In the genomic region with DNA sequence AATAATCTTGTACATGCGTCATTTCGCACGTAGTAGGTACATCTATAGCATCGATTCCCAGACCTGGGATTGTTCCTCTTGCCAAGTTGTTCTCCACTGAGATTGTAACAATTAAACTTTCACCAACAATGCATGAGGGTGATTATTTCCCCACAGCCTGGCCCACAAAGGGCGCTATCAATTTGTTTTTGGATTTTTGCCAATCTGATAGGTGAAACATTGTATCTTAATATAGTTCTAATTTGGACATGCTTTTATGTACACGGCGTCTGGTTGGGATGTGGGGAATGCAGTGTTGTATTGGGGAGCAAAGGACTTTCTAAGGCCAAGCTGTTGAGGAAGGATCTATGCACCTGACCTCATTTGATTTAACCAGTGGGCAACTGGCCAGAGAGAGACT, we compare ENCODE assay signal across 18 cellular contexts. TPM values are rescaled to one million over a fixed set of nuclear protein-coding genes. Genes with fewer than 3 reads are reported as not detected.
DNase-seq lines count a peak whose midpoint lies in the region; ATAC-seq, FAIRE-seq and TF ChIP-seq lines count a peak whose summit lies in the region.
"Had no signal": no experiment of that assay in that cellular context is flagged by ENCODE, and none has a peak within 500 bp of the region (broad histone marks: within the 10 kb centered on the region; RNA-seq: fewer than 3 reads in every experiment).

No MANE protein-coding gene starts in this region.

- peak; percentile 44 for DNase-seq in NCI-H2171 treated with DMSO at 0.1 percent for 48 hours (lab: John Stamatoyannopoulos, UW)
- no peak for DNase-seq in NCI-H2171 (lab: John Stamatoyannopoulos, UW)
- peak; percentile 60 for DNase-seq in NCI-H146 (lab: John Stamatoyannopoulos, UW)
- no peak for DNase-seq in K562 (ENCODE audit: extremely low read depth in 1 of 4, low spot score in 3 of 4)
- peak; percentile 22 for DNase-seq in testis
- DNase-seq: 8988T; CD4-positive, alpha-beta memory T cell; DMS153; DMS79; GDM1; GOT3; HFFc6 had no signal

- no peaks in the 10 kb centered on the region for H4K20me1 ChIP-seq in K562 (replicated peaks; ENCODE audit: control insufficient read depth, insufficient read depth, low read length)
- H4K20me1 ChIP-seq: BLaER1 had no signal

- H3K27ac ChIP-seq in K562 (ENCODE audit: extremely low read depth, low read depth, low read length): no peak overlapping the region
- H3K27ac ChIP-seq in testis: no peak overlapping the region
- H3K27ac ChIP-seq: BLaER1 had no signal

- no peak overlapping the region for H2AFZ ChIP-seq in K562 (ENCODE audit: low read depth, low read length)

- peaks cover 2 to 14% of the 10 kb centered on the region in 2 experiments; a peak in 2 of 5 replicates for H3K4me1 ChIP-seq in K562 (replicated peaks in 1 of 2; ENCODE audit: control insufficient read depth in 2 of 2, insufficient read depth in 2 of 2, low read length in 2 of 2)
- peaks cover 3% of the 10 kb centered on the region for H3K4me1 ChIP-seq in testis

- H3K9me3 ChIP-seq in K562 (replicated peaks; ENCODE audit: control insufficient read depth, insufficient read depth, low read depth, low read length): no peaks in the 10 kb centered on the region
- no peaks in the 10 kb centered on the region for H3K9me3 ChIP-seq in testis
- H3K9me3 ChIP-seq: BLaER1 had no signal

- no peak for FAIRE-seq in K562 (lab: Jason Lieb, UNC)
- FAIRE-seq: GM12892, GM18507, HepG2 had no signal

- H3K9ac ChIP-seq in K562 (ENCODE audit: insufficient read depth in 1 of 2, low read depth in 2 of 2, low read length in 2 of 2): no peak overlapping the region
- H3K9ac ChIP-seq: BLaER1 had no signal

- CTCF ChIA-PET in K562 (lab: Yijun Ruan, JAX; ENCODE audit: low intra/inter-chr PET ratio): no interaction called here

- no peak overlapping the region for H3K4me3 ChIP-seq in K562
- H3K4me3 ChIP-seq in testis: no peak overlapping the region
- H3K4me3 ChIP-seq: BLaER1 had no signal

- TF ChIP-seq EP300 in K562 (IDR thresholded peaks at IDR 0.05; ENCODE audit: low read length): no peak

- TF ChIP-seq POLR2A in K562 (conservative IDR thresholded peaks at IDR 0.05) (no peak), testis (IDR thresholded peaks at IDR 0.05) (no peak)

- H3K9me1 ChIP-seq in K562 (ENCODE audit: control insufficient read depth, insufficient read depth, low read length): no peaks in the 10 kb centered on the region

- POLR2A ChIA-PET in K562 (lab: Yijun Ruan, JAX): interaction anchor here (1.0 to 1.6 kb wide), 5 partner anchors 10 to 245 kb away, joined by 3 to 14 read pairs (median 6); no protein-coding TSS in a partner anchor

- no peaks in the 10 kb centered on the region for H3K79me2 ChIP-seq in K562 (ENCODE audit: control insufficient read depth, insufficient read depth, low read length)

- 55% methylated on average over 7 of the region's 7 CpGs for WGBS in K562 (ENCODE audit: insufficient coverage, low coverage, missing lambda C conversion rate)
- 44 to 47% methylated on average over 7 of the region's 7 CpGs for WGBS in testis, 2 donors

- no peak overlapping the region for H3K4me2 ChIP-seq in K562 (ENCODE audit: insufficient read depth, low read length)
- H3K4me2 ChIP-seq: BLaER1 had no signal

- BruUV-seq in K562 (replicated peaks; lab: Mats Ljungman, UMichigan): no TSS peak

- ATAC-seq in K562 (no peak), HG03460 (IDR thresholded peaks at IDR 0.05; ENCODE audit: unreplicated experiment) (no peak), HG03139 (IDR thresholded peaks at IDR 0.05; ENCODE audit: unreplicated experiment) (no peak)
- ATAC-seq: HepG2 had no signal

- TF ChIP-seq CTCF in K562 (IDR thresholded peaks at IDR 0.05 in 2 of 3, conservative IDR thresholded peaks at IDR 0.05 in 1 of 3; ENCODE audit: insufficient read depth in 2 of 3, low read depth in 1 of 3, low read length in 3 of 3) (no peak), testis (IDR thresholded peaks at IDR 0.05) (no peak)

- H3K36me3 ChIP-seq in K562 (ENCODE audit: control insufficient read depth, insufficient read depth, low read length) (no peaks in the 10 kb centered on the region), testis (ENCODE audit: low read depth, missing control alignments) (no peaks in the 10 kb centered on the region)
- H3K36me3 ChIP-seq: BLaER1 had no signal

- in situ Hi-C loops in K562 (cut with MboI): no loop called here

- intact Hi-C loops in K562 (cut with micrococcal nuclease): no loop called here
- intact Hi-C loops in testis (cut with DNase I; ENCODE audit: low total_unique reads): loop anchor here (5.0 kb wide), 1 partner anchor 217 kb away; no protein-coding TSS in a partner anchor

- peaks cover 15% of the 10 kb centered on the region in 2 experiments; a peak in 3 of 5 replicates for H3K27me3 ChIP-seq in K562 (ENCODE audit: control insufficient read depth in 2 of 2, insufficient read depth in 2 of 2, low read length in 2 of 2)
- H3K27me3 ChIP-seq in testis: no peaks in the 10 kb centered on the region
- H3K27me3 ChIP-seq: BLaER1 had no signal

- TF ChIP-seq RAD21 in K562 (CRISPR knock-in tag; conservative IDR thresholded peaks at IDR 0.05 in 1 of 2, IDR thresholded peaks at IDR 0.05 in 1 of 2): no peak

TF ChIP-seq in K562, 482 proteins besides CTCF, POLR2A, EP300 and RAD21 (continues in another document):
- TF ChIP-seq, protein P1, sequence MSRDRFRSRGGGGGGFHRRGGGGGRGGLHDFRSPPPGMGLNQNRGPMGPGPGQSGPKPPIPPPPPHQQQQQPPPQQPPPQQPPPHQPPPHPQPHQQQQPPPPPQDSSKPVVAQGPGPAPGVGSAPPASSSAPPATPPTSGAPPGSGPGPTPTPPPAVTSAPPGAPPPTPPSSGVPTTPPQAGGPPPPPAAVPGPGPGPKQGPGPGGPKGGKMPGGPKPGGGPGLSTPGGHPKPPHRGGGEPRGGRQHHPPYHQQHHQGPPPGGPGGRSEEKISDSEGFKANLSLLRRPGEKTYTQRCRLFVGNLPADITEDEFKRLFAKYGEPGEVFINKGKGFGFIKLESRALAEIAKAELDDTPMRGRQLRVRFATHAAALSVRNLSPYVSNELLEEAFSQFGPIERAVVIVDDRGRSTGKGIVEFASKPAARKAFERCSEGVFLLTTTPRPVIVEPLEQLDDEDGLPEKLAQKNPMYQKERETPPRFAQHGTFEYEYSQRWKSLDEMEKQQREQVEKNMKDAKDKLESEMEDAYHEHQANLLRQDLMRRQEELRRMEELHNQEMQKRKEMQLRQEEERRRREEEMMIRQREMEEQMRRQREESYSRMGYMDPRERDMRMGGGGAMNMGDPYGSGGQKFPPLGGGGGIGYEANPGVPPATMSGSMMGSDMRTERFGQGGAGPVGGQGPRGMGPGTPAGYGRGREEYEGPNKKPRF (IDR thresholded peaks at IDR 0.05; ENCODE audit: low read depth, low read length): no peak
- TF ChIP-seq ZNF695 (CRISPR knock-in tag; IDR thresholded peaks at IDR 0.05) (no peak), ZKSCAN1 (IDR thresholded peaks at IDR 0.05; ENCODE audit: low read depth, low read length) (peak; percentile 56; the same call in 1 of the 2 replicates), ZFP1 (CRISPR knock-in tag; IDR thresholded peaks at IDR 0.05) (no peak), KAT7 (CRISPR knock-in tag; IDR thresholded peaks at IDR 0.05; ENCODE audit: borderline replicate concordance) (no peak)
- TF ChIP-seq, protein P2, sequence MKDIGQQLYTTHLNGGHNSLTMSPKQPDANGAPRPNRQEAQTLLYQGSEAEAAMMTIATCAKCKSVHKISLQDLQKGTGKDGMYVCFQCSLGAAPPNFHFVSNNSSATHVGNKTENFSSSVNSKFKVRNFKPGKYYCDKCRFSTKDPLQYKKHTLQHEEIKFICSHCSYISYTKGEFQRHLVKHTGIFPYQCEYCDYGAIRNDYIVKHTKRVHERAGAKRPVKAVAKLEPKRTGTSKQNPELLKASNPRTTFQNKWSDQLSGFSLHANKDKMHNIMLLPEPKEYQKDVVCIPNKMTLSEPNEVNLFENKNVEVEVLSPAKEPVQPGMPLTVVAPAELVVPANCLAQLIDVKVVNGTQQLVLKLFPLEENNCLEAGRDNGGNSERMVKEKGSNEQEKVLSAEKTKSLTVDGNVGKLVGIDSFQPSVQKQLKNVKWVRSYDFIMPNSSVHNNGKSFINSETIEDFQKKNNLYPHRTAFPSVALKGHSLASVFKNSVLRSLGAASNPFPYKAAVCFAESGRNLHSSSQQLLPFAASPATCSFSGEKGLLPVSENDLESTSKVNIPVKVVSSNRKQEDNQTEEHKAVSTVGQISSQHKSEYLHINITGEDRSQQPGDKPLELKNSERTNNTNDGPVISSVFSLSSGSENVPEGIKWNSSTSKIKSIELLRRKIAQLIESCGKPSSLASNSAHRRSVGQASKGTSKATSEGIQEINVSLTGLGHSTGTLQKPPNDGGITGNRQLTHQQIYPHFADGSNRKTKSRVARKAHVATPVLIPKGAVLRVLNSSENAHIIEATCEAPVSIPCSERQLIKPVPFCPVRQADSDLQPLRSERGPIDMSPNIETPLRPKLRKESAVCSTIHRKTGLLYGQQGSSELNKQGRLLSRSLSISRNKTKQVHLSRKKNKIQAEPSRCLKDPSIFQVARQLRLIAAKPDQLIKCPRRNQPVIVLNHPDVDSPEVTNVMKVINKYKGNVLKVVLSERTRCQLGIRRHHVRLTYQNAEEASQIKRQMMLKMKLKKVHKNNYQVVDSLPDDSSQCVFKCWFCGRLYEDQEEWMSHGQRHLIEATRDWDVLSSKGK (CRISPR knock-in tag; IDR thresholded peaks at IDR 0.05): no peak

RNA-seq across cellular contexts. Expression of a gene that starts 59.5 kb away (rescaled TPM):
- total RNA-seq in K562 (2011; cell fraction: chromatin; rRNA removed; ENCODE audit: low replicate concordance): 511 and 945 TPM in 2 replicates
- total RNA-seq in K562 (2011; cell fraction: nucleolus; rRNA removed): 536 and 553 TPM in 2 replicates
- total RNA-seq in K562 (2011; cell fraction: nucleoplasm; rRNA removed): 559 and 592 TPM in 2 replicates
- total RNA-seq in K562 (2014; rRNA removed): 124 and 144 TPM in 2 replicates
- total RNA-seq in K562 (2014; rRNA removed; fragmentation: Illumina TruSeq; extraction: Trizol): 66.5 and 70.7 TPM in 2 replicates
- 25.8 and 27.0 TPM in 2 replicates for total RNA-seq in K562 (2015; rRNA removed; fragmentation: Illumina TruSeq; extraction: Trizol)
- 131 and 159 TPM in 2 replicates for total RNA-seq in K562 (2021)
- 271 and 467 TPM in 2 replicates for polyA plus RNA-seq in K562 (2011; rRNA removed)
- polyA plus RNA-seq in K562 (2011; cell fraction: cytosol; rRNA removed): 222 and 346 TPM in 2 replicates
- polyA plus RNA-seq in K562 (2011; cell fraction: nucleus; rRNA removed): 1,880 and 1,961 TPM in 2 replicates
- polyA plus RNA-seq in K562 (2012): 112 and 555 TPM in 2 replicates
- 134 and 172 TPM in 2 replicates for polyA plus RNA-seq in K562 (2014; fragmentation: Illumina TruSeq; extraction: Trizol)
- 10 to 100 TPM; 14.0 to 16.0 TPM for polyA plus RNA-seq in K562 (2014; fragmentation: Nextera tagmentation; extraction: Ambion mirVana)
- polyA plus RNA-seq in K562 (2014; rRNA removed): 179 and 182 TPM in 2 replicates
- 359 and 374 TPM in 2 replicates for polyA minus RNA-seq in K562 (2011; rRNA and poly(A)+ RNA removed)
- 79.8 and 123 TPM in 2 replicates for polyA minus RNA-seq in K562 (2011; cell fraction: cytosol; rRNA and poly(A)+ RNA removed)
- 310 and 397 TPM in 2 replicates for polyA minus RNA-seq in K562 (2011; cell fraction: nucleus; rRNA and poly(A)+ RNA removed)
- total RNA-seq in testis: 10 to 100 TPM in 1 of 2 donors, 1 to 10 TPM in 1; 6.1 to 15.2 TPM
- 14.9 TPM for polyA plus RNA-seq in testis (ENCODE audit: insufficient read depth, low read depth, low replicate concordance)
- polyA plus RNA-seq: CD4-positive, alpha-beta memory T cell had no signal

Comparison
In these comparisons a context has a peak if more than half of its experiments do, and no peak if none do; other contexts are left out.
1. DNase-seq: peak in NCI-H2171 treated with DMSO at 0.1 percent for 48 hours (single experiment), NCI-H146 (single experiment) and testis (single experiment); none in NCI-H2171 (single experiment) and K562 (0 of 4).